ENCODE assay signal across 8 cellular contexts in genomic region chr10:103915794-103916193, GRCh38. TPM values are rescaled to one million over a fixed set of nuclear protein-coding genes. Genes with fewer than 3 reads are reported as not detected.
DNase-seq lines count a peak whose midpoint lies in the region; ATAC-seq and TF ChIP-seq lines count a peak whose summit lies in the region.

No MANE protein-coding gene starts in this region.

- no peak overlapping the region for H3K27ac Mint-ChIP-seq in neural progenitor cell

- TF ChIP-seq CTCF in DOHH2 (IDR thresholded peaks at IDR 0.05; ENCODE audit: low read depth, low read length, poor library complexity, severe bottlenecking) (no peak), mammary epithelial cell (conservative IDR thresholded peaks at IDR 0.05 in 1 of 2, IDR thresholded peaks at IDR 0.05 in 1 of 2; ENCODE audit: extremely low read depth in 1 of 2, insufficient read depth in 1 of 2, low read depth in 1 of 2, low read length in 2 of 2) (no peak), neural progenitor cell (IDR thresholded peaks at IDR 0.05) (no peak)

- H3K27me3 Mint-ChIP-seq in neural progenitor cell (ENCODE audit: insufficient read depth, low read depth) = peaks cover 3% of the 10 kb centered on the region

- in situ Hi-C loops in mammary epithelial cell (cut with MboI; ENCODE audit: low sequenced_read_pairs in 2 of 2) = loop anchor here in 1 of 2 donors (10.0 kb wide), 1 partner anchor 49 kb away; the partner anchor contains the start of gene SLK

- H3K9me3 Mint-ChIP-seq in neural progenitor cell = peaks cover 9% of the 10 kb centered on the region

- DNase-seq in KG1 (lab: John Stamatoyannopoulos, UW) = peak; percentile 33
- no peak for DNase-seq in mammary epithelial cell
- DNase-seq in neural progenitor cell (ENCODE audit: low spot score) = no peak
- no peak for DNase-seq in NCI-H1930 (lab: John Stamatoyannopoulos, UW)
- DNase-seq in GOT3 (lab: John Stamatoyannopoulos, UW) = no peak
- no peak for DNase-seq in stimulated activated CD4-positive, alpha-beta T cell treated with anti-CD3 and anti-CD28 coated beads, Interleukin-1b, Interleukin-23, amount 100 ng/mL, for 48 hours

- H3K79me2 ChIP-seq in DOHH2 (ENCODE audit: control insufficient read depth, low read length) (peaks cover 6% of the 10 kb centered on the region), mammary epithelial cell (ENCODE audit: insufficient read depth, low read length) (peaks cover 59% of the 10 kb centered on the region), neural progenitor cell (ENCODE audit: low read depth) (peaks cover 11% of the 10 kb centered on the region)

- intact Hi-C loops in mammary epithelial cell (cut with micrococcal nuclease) = no loop called here

- H2AFZ ChIP-seq in mammary epithelial cell (ENCODE audit: low read depth, low read length) = no peak overlapping the region
- H2AFZ ChIP-seq in neural progenitor cell (replicated peaks) = no peak overlapping the region

- H3K9me3 ChIP-seq in DOHH2 (ENCODE audit: control insufficient read depth, insufficient read depth, low read length) (peaks cover 5% of the 10 kb centered on the region; the same call in 1 of the 2 replicates), mammary epithelial cell (replicated peaks; ENCODE audit: insufficient read depth, low read length) (peaks cover 11% of the 10 kb centered on the region), neural progenitor cell (ENCODE audit: low read depth) (peaks cover 7% of the 10 kb centered on the region)

- 79% methylated on average over 2 of the region's 6 CpGs for WGBS in mammary epithelial cell (ENCODE audit: low coverage, missing lambda C conversion rate)

- H3K4me1 ChIP-seq in DOHH2 (ENCODE audit: control insufficient read depth, low read length) (peaks cover 40% of the 10 kb centered on the region), mammary epithelial cell (ENCODE audit: insufficient read depth, low read length) (peaks cover 29% of the 10 kb centered on the region), neural progenitor cell (peaks cover 19% of the 10 kb centered on the region)

- peaks cover 45% of the 10 kb centered on the region for H3K4me1 Mint-ChIP-seq in neural progenitor cell

- H3K4me2 ChIP-seq in DOHH2 (ENCODE audit: low read length) (peak overlapping the region; percentile 69), mammary epithelial cell (ENCODE audit: insufficient read depth, low read depth, low read length) (peak overlapping the region; percentile 98), neural progenitor cell (no peak overlapping the region)

- H3K9ac ChIP-seq in mammary epithelial cell (ENCODE audit: insufficient read depth, low read length) (peak overlapping the region; percentile 72), neural progenitor cell (no peak overlapping the region)

- peaks cover 6% of the 10 kb centered on the region for H3K36me3 ChIP-seq in DOHH2 (ENCODE audit: control insufficient read depth, low read length)
- peaks cover 3% of the 10 kb centered on the region for H3K36me3 ChIP-seq in mammary epithelial cell (ENCODE audit: insufficient read depth, low read length)
- H3K36me3 ChIP-seq in neural progenitor cell = peaks cover 5% of the 10 kb centered on the region

- no peak overlapping the region for H3K27ac ChIP-seq in DOHH2 (ENCODE audit: low read depth, low read length)
- H3K27ac ChIP-seq in mammary epithelial cell (ENCODE audit: insufficient read depth, low read depth, low read length) = peak overlapping the region; percentile 83
- no peak overlapping the region for H3K27ac ChIP-seq in neural progenitor cell

- H4K20me1 ChIP-seq in DOHH2 (ENCODE audit: control insufficient read depth, insufficient read depth, low read depth, low read length) = no peaks in the 10 kb centered on the region
- H4K20me1 ChIP-seq in mammary epithelial cell (ENCODE audit: insufficient read depth, low read length) = no peaks in the 10 kb centered on the region
- H4K20me1 ChIP-seq in neural progenitor cell (ENCODE audit: low read depth) = no peaks in the 10 kb centered on the region

- BruUV-seq in mammary epithelial cell (replicated peaks; lab: Mats Ljungman, UMichigan) = no TSS peak

- peak overlapping the region; percentile 74 for H3K4me3 ChIP-seq in DOHH2 (ENCODE audit: low read length)
- H3K4me3 ChIP-seq in mammary epithelial cell (replicated peaks in 1 of 3; ENCODE audit: insufficient read depth in 1 of 3, low read depth in 2 of 3, low read length in 3 of 3) = peak overlapping the region in 2 of 3 experiments; percentile 17 to 63
- H3K4me3 ChIP-seq in neural progenitor cell = no peak overlapping the region

- CTCF ChIA-PET in mammary epithelial cell (lab: Charles Lee; ENCODE audit: low non-redundant PET) = no interaction called here

- H3F3A ChIP-seq in DOHH2 (ENCODE audit: control insufficient read depth, insufficient read depth) (peaks cover 2% of the 10 kb centered on the region; the same call in 1 of the 2 replicates), neural progenitor cell (ENCODE audit: low read depth) (peaks cover 20% of the 10 kb centered on the region)

- dilution Hi-C loops in mammary epithelial cell (cut with HindIII; ENCODE audit: low sequenced_read_pairs) = no loop called here

- ATAC-seq in GM21360 (IDR thresholded peaks at IDR 0.05; ENCODE audit: unreplicated experiment) = no peak

- H3K9me2 ChIP-seq in DOHH2 (replicated peaks; ENCODE audit: control insufficient read depth, low read length) = no peaks in the 10 kb centered on the region

- H3K4me3 Mint-ChIP-seq in neural progenitor cell = peak overlapping the region; percentile 56

- peaks cover 13% of the 10 kb centered on the region for H3K36me3 Mint-ChIP-seq in neural progenitor cell

- H3K27me3 ChIP-seq in DOHH2 (ENCODE audit: control insufficient read depth, low read length) (no peaks in the 10 kb centered on the region), mammary epithelial cell (ENCODE audit: insufficient read depth, low read length) (no peaks in the 10 kb centered on the region), neural progenitor cell (no peaks in the 10 kb centered on the region)

RNA-seq across cellular contexts. Expression of gene STN1, which starts 2.2 kb away (rescaled TPM):
- total RNA-seq in mammary epithelial cell (10 to 100 TPM; 42.6 to 65.0 TPM), neural progenitor cell (ENCODE audit: low replicate concordance) (26.4 and 32.0 TPM in 2 replicates)
- 50.1 TPM for polyA plus RNA-seq in mammary epithelial cell
- polyA minus RNA-seq in mammary epithelial cell = 25.7 TPM

RNA-seq across cellular contexts. Expression of gene SLK, which starts 51.1 kb away (rescaled TPM):
- 10 to 100 TPM; 79.5 to 85.0 TPM for total RNA-seq in mammary epithelial cell
- 16.3 TPM for polyA plus RNA-seq in mammary epithelial cell
- 37.4 TPM for polyA minus RNA-seq in mammary epithelial cell
- total RNA-seq in neural progenitor cell (ENCODE audit: low replicate concordance) = 33.5 and 42.7 TPM in 2 replicates
